ENCODE assay signal across 23 cellular contexts in the genomic region with DNA sequence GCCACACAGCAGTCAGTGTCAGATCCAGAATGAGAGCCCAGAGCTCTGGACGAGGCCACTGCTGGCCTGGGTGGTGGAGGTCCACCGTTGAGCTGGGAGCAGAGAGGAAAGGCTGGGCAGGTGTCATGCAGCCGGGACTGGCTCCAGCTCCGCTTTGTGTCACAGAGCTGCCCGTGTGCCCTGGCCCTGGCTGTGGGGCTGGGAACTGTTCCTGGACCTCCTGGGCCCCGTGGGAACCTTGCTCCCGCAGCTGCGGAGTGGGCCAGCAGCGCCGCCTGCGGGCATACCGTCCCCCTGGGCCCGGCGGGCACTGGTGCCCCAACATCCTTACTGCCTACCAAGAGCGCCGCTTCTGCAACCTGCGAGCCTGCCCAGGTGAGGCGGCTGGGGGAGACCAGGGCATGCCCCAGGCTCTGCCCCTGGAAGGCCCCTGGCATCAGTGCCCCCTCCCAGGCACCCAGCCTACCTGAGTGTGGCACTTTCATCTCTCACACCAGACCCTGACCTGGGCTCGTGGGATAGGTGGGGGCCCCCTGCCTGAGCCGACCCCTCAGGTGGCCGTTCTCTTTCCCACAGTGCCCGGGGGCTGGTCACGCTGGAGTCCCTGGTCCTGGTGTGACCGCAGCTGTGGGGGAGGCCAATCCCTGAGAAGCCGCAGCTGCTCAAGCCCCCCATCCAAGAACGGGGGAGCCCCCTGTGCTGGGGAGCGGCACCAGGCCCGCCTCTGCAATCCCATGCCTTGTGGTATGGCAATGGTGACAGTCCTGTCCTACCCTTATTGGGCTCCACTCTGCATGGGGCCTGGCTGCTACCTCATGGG. TPM values are rescaled to one million over a fixed set of nuclear protein-coding genes. Genes with fewer than 3 reads are reported as not detected.
DNase-seq lines count a peak whose midpoint lies in the region; ATAC-seq, FAIRE-seq and TF ChIP-seq lines count a peak whose summit lies in the region.
"Had no signal": no experiment of that assay in that cellular context is flagged by ENCODE, and none has a peak within 500 bp of the region (broad histone marks: within the 10 kb centered on the region; RNA-seq: fewer than 3 reads in every experiment).

No MANE protein-coding gene starts in this region.

- no peak for TF ChIP-seq RAD21 in HepG2 (CRISPR knock-in tag; IDR thresholded peaks at IDR 0.05)

- DNase-seq in MM.1S (no peak), glutamatergic neuron (peak; percentile 13), HepG2 (ENCODE audit: low spot score) (no peak), spleen (peak; percentile 69), NCI-H1436 treated with DMSO at 0.1 percent for 48 hours (lab: John Stamatoyannopoulos, UW) (no peak), endodermal cell (no peak), HAP-1 (ENCODE audit: low spot score in 2 of 2) (no peak)
- no peak for DNase-seq in stimulated activated naive CD4-positive, alpha-beta T cell treated with Interleukin-2 at 50 U/mL for 16 hours (lab: John Stamatoyannopoulos, UW)
- DNase-seq: CD4-positive, alpha-beta memory T cell; DND-41; H7; IMR-90; MV-4-11; NCI-H1105 treated with DMSO at 0.1 percent for 48 hours; NCI-H1694; NCI-H2081 treated with DMSO at 0.1 percent for 48 hours; NCI-H446 treated with DMSO at 0.1 percent for 48 hours; NCI-H526 treated with DMSO at 0.1 percent for 48 hours; PC-3; SHP77 treated with DMSO at 0.1 percent for 48 hours had no signal

- H3K36me3 Mint-ChIP-seq in glutamatergic neuron (ENCODE audit: unreplicated experiment) (no peaks in the 10 kb centered on the region), endodermal cell (ENCODE audit: low read depth) (no peaks in the 10 kb centered on the region)
- H3K36me3 Mint-ChIP-seq: CD4-positive, alpha-beta memory T cell had no signal

- no peaks in the 10 kb centered on the region for H3K79me2 ChIP-seq in MM.1S (ENCODE audit: low read length)
- H3K79me2 ChIP-seq in HepG2 (ENCODE audit: insufficient read depth, low read length): no peaks in the 10 kb centered on the region

- intact Hi-C loops in HepG2 (cut with micrococcal nuclease; ENCODE audit: unreplicated experiment): no loop called here
- intact Hi-C loops in spleen (cut with DNase I; ENCODE audit: low total_unique reads): no loop called here

- H3K36me3 ChIP-seq in MM.1S (replicated peaks; ENCODE audit: insufficient read depth, low read length) (no peaks in the 10 kb centered on the region), HepG2 (replicated peaks in 1 of 2; ENCODE audit: control insufficient read depth in 1 of 2, insufficient read depth in 2 of 2, low read length in 2 of 2) (no peaks in the 10 kb centered on the region), spleen (no peaks in the 10 kb centered on the region), endodermal cell (ENCODE audit: control insufficient read depth, insufficient read depth, low read length) (no peaks in the 10 kb centered on the region), HAP-1 (replicated peaks) (no peaks in the 10 kb centered on the region)

- no peak overlapping the region for H3K9ac ChIP-seq in MM.1S (ENCODE audit: low read length)
- no peak overlapping the region for H3K9ac ChIP-seq in HepG2 (ENCODE audit: insufficient read depth, low read depth, low read length)
- H3K9ac ChIP-seq in endodermal cell (ENCODE audit: extremely low read depth, low read length, poor library complexity, severe bottlenecking): no peak overlapping the region

- H3K4me2 ChIP-seq in MM.1S (ENCODE audit: low read depth, low read length): no peak overlapping the region
- H3K4me2 ChIP-seq in HepG2 (ENCODE audit: low read depth, low read length): no peak overlapping the region

- H3K9me2 ChIP-seq in MM.1S (replicated peaks; ENCODE audit: insufficient read depth, low read length): no peaks in the 10 kb centered on the region

- H3K4me1 ChIP-seq in MM.1S (ENCODE audit: low read length) (no peaks in the 10 kb centered on the region), HepG2 (ENCODE audit: insufficient read depth, low read length) (peaks cover 32% of the 10 kb centered on the region), spleen (no peaks in the 10 kb centered on the region), endodermal cell (ENCODE audit: control insufficient read depth, insufficient read depth, low read length) (no peaks in the 10 kb centered on the region), HAP-1 (no peaks in the 10 kb centered on the region)

- H3K27ac Mint-ChIP-seq in glutamatergic neuron (ENCODE audit: unreplicated experiment): no peak overlapping the region
- no peak overlapping the region for H3K27ac Mint-ChIP-seq in endodermal cell

- TF ChIP-seq CTCF in MM.1S (IDR thresholded peaks at IDR 0.05; ENCODE audit: low read length) (0 out of 2 replicates have a peak, but pooled peaks have one; percentile 4), glutamatergic neuron (IDR thresholded peaks at IDR 0.05; ENCODE audit: partially characterized antibody, unreplicated experiment) (no peak), HepG2 (CRISPR knock-in tag; IDR thresholded peaks at IDR 0.05) (no peak), spleen (IDR thresholded peaks at IDR 0.05 in 8 of 11, conservative IDR thresholded peaks at IDR 0.05 in 3 of 11) (no peak), endodermal cell (conservative IDR thresholded peaks at IDR 0.05) (no peak)

- POLR2A ChIA-PET in HepG2 (lab: Yijun Ruan, JAX): no interaction called here

- CTCF ChIA-PET in HepG2 (lab: Yijun Ruan, JAX; ENCODE audit: low intra/inter-chr PET ratio, low total read pairs): no interaction called here

- no peak for FAIRE-seq in HepG2 (lab: Jason Lieb, UNC)
- FAIRE-seq: GM12878 had no signal

- BruUV-seq in HepG2 (replicated peaks; lab: Mats Ljungman, UMichigan): no TSS peak

- 53% methylated on average over 3 of the region's 28 CpGs for WGBS in HepG2 (ENCODE audit: low lambda C conversion rate)
- 76 to 92% (median 88%) methylated on average over 14 to 28 of the region's 28 CpGs for WGBS in spleen, 5 donors
- WGBS in endodermal cell (ENCODE audit: insufficient coverage in 1 of 2, insufficient read length in 1 of 2), 2 experiments: 91 to 94% methylated on average over 24 to 28 of the region's 28 CpGs

- no peaks in the 10 kb centered on the region for H3K4me1 Mint-ChIP-seq in glutamatergic neuron (ENCODE audit: low read depth, unreplicated experiment)
- H3K4me1 Mint-ChIP-seq in endodermal cell: no peaks in the 10 kb centered on the region
- H3K4me1 Mint-ChIP-seq: CD4-positive, alpha-beta memory T cell had no signal

- H3K27me3 ChIP-seq in MM.1S (replicated peaks; ENCODE audit: insufficient read depth, low read length): peaks cover 100% of the 10 kb centered on the region
- H3K27me3 ChIP-seq in HepG2 (ENCODE audit: control insufficient read depth in 1 of 2, insufficient read depth in 2 of 2, low read length in 2 of 2): peaks cover 3% of the 10 kb centered on the region in 2 experiments; a peak in 2 of 5 replicates
- H3K27me3 ChIP-seq in spleen (replicated peaks in 1 of 7): peaks cover 0 to 13% (median 0%) of the 10 kb centered on the region in 7 donors
- H3K27me3 ChIP-seq in endodermal cell (ENCODE audit: control insufficient read depth, insufficient read depth, low read length, poor library complexity, severe bottlenecking): no peaks in the 10 kb centered on the region
- H3K27me3 ChIP-seq in HAP-1 (ENCODE audit: low read depth): no peaks in the 10 kb centered on the region

- H3K9me3 Mint-ChIP-seq in glutamatergic neuron (ENCODE audit: unreplicated experiment) (peaks cover 4% of the 10 kb centered on the region), endodermal cell (peaks cover 7% of the 10 kb centered on the region)
- H3K9me3 Mint-ChIP-seq: CD4-positive, alpha-beta memory T cell had no signal

- no peak for ATAC-seq in HepG2
- ATAC-seq: GM12878, PC-3 had no signal

- in situ Hi-C loops in HepG2 (cut with HindIII; ENCODE audit: extremely low pct_ligation_motif_present, low pct_unique_long_range_greater_than_20kb): no loop called here
- in situ Hi-C loops in HAP-1 (cut with MboI; ENCODE audit: low sequenced_read_pairs): no loop called here

- H4K20me1 ChIP-seq in MM.1S (ENCODE audit: insufficient read depth, low read length) (no peaks in the 10 kb centered on the region), HepG2 (ENCODE audit: insufficient read depth, low read length) (no peaks in the 10 kb centered on the region)

- no peak for TF ChIP-seq POLR2A in HepG2 (IDR thresholded peaks at IDR 0.05; ENCODE audit: insufficient read depth in 1 of 2, low read depth in 2 of 2, low read length in 2 of 2)
- TF ChIP-seq POLR2A in spleen (IDR thresholded peaks at IDR 0.05): no peak

- no peaks in the 10 kb centered on the region for H3K9me3 ChIP-seq in MM.1S (replicated peaks; ENCODE audit: insufficient read depth, low read length)
- H3K9me3 ChIP-seq in HepG2 (ENCODE audit: low read length): no peaks in the 10 kb centered on the region
- H3K9me3 ChIP-seq in spleen: no peaks in the 10 kb centered on the region
- no peaks in the 10 kb centered on the region for H3K9me3 ChIP-seq in endodermal cell (ENCODE audit: control insufficient read depth, low read length)
- no peaks in the 10 kb centered on the region for H3K9me3 ChIP-seq in HAP-1

- TF ChIP-seq EP300 in HepG2 (IDR thresholded peaks at IDR 0.05; ENCODE audit: low read depth in 2 of 2, low read length in 2 of 2) (no peak), HepG2 (CRISPR knock-in tag; IDR thresholded peaks at IDR 0.05; ENCODE audit: borderline replicate concordance) (no peak)

- H3F3A ChIP-seq in MM.1S (ENCODE audit: insufficient read depth, low read length): no peaks in the 10 kb centered on the region

- H3K4me3 Mint-ChIP-seq in glutamatergic neuron (ENCODE audit: unreplicated experiment): no peak overlapping the region
- H3K4me3 Mint-ChIP-seq in endodermal cell: no peak overlapping the region
- H3K4me3 Mint-ChIP-seq: CD4-positive, alpha-beta memory T cell had no signal

- H3K27ac ChIP-seq in MM.1S (ENCODE audit: low read length): no peak overlapping the region
- no peak overlapping the region for H3K27ac ChIP-seq in HepG2 (ENCODE audit: extremely low read length, insufficient read depth, low read length)
- H3K27ac ChIP-seq in spleen: no peak overlapping the region
- no peak overlapping the region for H3K27ac ChIP-seq in endodermal cell (ENCODE audit: low read depth, low read length)
- H3K27ac ChIP-seq: SK-N-MC had no signal

- H2AFZ ChIP-seq in MM.1S (ENCODE audit: low read length): no peak overlapping the region
- H2AFZ ChIP-seq in HepG2 (ENCODE audit: low read length): no peak overlapping the region

- H3K4me3 ChIP-seq in MM.1S (ENCODE audit: low read length) (no peak overlapping the region), HepG2 (replicated peaks in 1 of 3; ENCODE audit: insufficient read depth in 1 of 3, low read depth in 2 of 3, low read length in 3 of 3) (no peak overlapping the region), spleen (no peak overlapping the region), endodermal cell (ENCODE audit: low read length) (no peak overlapping the region), HAP-1 (no peak overlapping the region)
- H3K4me3 ChIP-seq: GM12878, SK-N-MC had no signal

- H3K27me3 Mint-ChIP-seq in glutamatergic neuron (ENCODE audit: unreplicated experiment) (peaks cover 4% of the 10 kb centered on the region), endodermal cell (ENCODE audit: insufficient read depth) (no peaks in the 10 kb centered on the region)
- H3K27me3 Mint-ChIP-seq: CD4-positive, alpha-beta memory T cell had no signal

RNA-seq across cellular contexts. Expression of gene ZNF862, which starts 18.8 kb away (rescaled TPM):
- 12.9 TPM for total RNA-seq in glutamatergic neuron (ENCODE audit: unreplicated experiment)
- total RNA-seq in HepG2 (2016; rRNA removed; fragmentation: Illumina TruSeq; extraction: Trizol): 0.89 and 1.0 TPM in 2 replicates
- total RNA-seq in HepG2 (2016; cell fraction: cytosol; rRNA removed; fragmentation: Illumina TruSeq; extraction: Trizol; ENCODE audit: low read depth): 0.10 and 0.35 TPM in 2 replicates
- 0.67 and 0.80 TPM in 2 replicates for total RNA-seq in HepG2 (2016; cell fraction: insoluble cytoplasmic fraction; rRNA removed; fragmentation: Illumina TruSeq; extraction: Trizol)
- total RNA-seq in HepG2 (2016; cell fraction: membrane; rRNA removed; fragmentation: Illumina TruSeq; extraction: Trizol): 0.46 and 0.55 TPM in 2 replicates
- total RNA-seq in HepG2 (2016; cell fraction: nucleus; rRNA removed; fragmentation: Illumina TruSeq; extraction: Trizol): 2.0 TPM in 2 replicates
- 2.0 and 2.8 TPM in 2 replicates for polyA plus RNA-seq in HepG2 (2011; rRNA removed)
- 1.0 and 1.3 TPM in 2 replicates for polyA plus RNA-seq in HepG2 (2011; cell fraction: cytosol; rRNA removed)
- 7.1 and 8.7 TPM in 2 replicates for polyA plus RNA-seq in HepG2 (2011; cell fraction: nucleus; rRNA removed)
- 0.76 and 1.6 TPM in 2 replicates for polyA plus RNA-seq in HepG2 (2012)
- 0.25 and 0.28 TPM in 2 replicates for polyA plus RNA-seq in HepG2 (2016; cell fraction: cytosol; fragmentation: Illumina TruSeq; extraction: Trizol; ENCODE audit: low read depth)
- polyA plus RNA-seq in HepG2 (2016; cell fraction: insoluble cytoplasmic fraction; fragmentation: Illumina TruSeq; extraction: Trizol; ENCODE audit: low read depth): 0.27 and 0.70 TPM in 2 replicates
- 0.29 and 0.43 TPM in 2 replicates for polyA plus RNA-seq in HepG2 (2016; cell fraction: membrane; fragmentation: Illumina TruSeq; extraction: Trizol; ENCODE audit: low read depth)
- 1.9 and 2.0 TPM in 2 replicates for polyA plus RNA-seq in HepG2 (2016; cell fraction: nucleus; fragmentation: Illumina TruSeq; extraction: Trizol; ENCODE audit: insufficient read depth, low read depth)
- 2.0 and 5.0 TPM in 2 replicates for polyA minus RNA-seq in HepG2 (2011; rRNA and poly(A)+ RNA removed; ENCODE audit: low replicate concordance)
- 0.59 and 1.2 TPM in 2 replicates for polyA minus RNA-seq in HepG2 (2011; cell fraction: cytosol; rRNA and poly(A)+ RNA removed)
- polyA minus RNA-seq in HepG2 (2011; cell fraction: nucleus; rRNA and poly(A)+ RNA removed): 6.6 and 10.3 TPM in 2 replicates
- 10 to 100 TPM; 19.0 to 39.8 (median 30.2) TPM for total RNA-seq in spleen
- 1 to 10 TPM; 4.4 to 9.9 (median 6.0) TPM for polyA plus RNA-seq in spleen
- total RNA-seq in endodermal cell: 10 to 100 TPM in 1 of 2 donors, 1 to 10 TPM in 1; 8.3 to 15.6 TPM
- polyA plus RNA-seq in endodermal cell (2013, experiment 1 of 2): 8.8 TPM
- polyA plus RNA-seq in endodermal cell (2013, experiment 2 of 2): 8.9 TPM

RNA-seq across cellular contexts. Expression of gene ZNF467, which starts 46.0 kb away (rescaled TPM):
- total RNA-seq in glutamatergic neuron (ENCODE audit: unreplicated experiment): 1.4 TPM
- total RNA-seq in HepG2 (2016; rRNA removed; fragmentation: Illumina TruSeq; extraction: Trizol): not detected in 2 replicates
- not detected in 2 replicates for total RNA-seq in HepG2 (2016; cell fraction: cytosol; rRNA removed; fragmentation: Illumina TruSeq; extraction: Trizol; ENCODE audit: low read depth)
- total RNA-seq in HepG2 (2016; cell fraction: insoluble cytoplasmic fraction; rRNA removed; fragmentation: Illumina TruSeq; extraction: Trizol): not detected in 2 replicates
- total RNA-seq in HepG2 (2016; cell fraction: membrane; rRNA removed; fragmentation: Illumina TruSeq; extraction: Trizol): not detected in 2 replicates
- not detected in 2 replicates for total RNA-seq in HepG2 (2016; cell fraction: nucleus; rRNA removed; fragmentation: Illumina TruSeq; extraction: Trizol)
- 0.03 TPM in 1 of 2 replicates, not detected in the other for polyA plus RNA-seq in HepG2 (2011; rRNA removed)
- 0.01 and 0.04 TPM in 2 replicates for polyA plus RNA-seq in HepG2 (2011; cell fraction: cytosol; rRNA removed)
- 0.27 and 0.28 TPM in 2 replicates for polyA plus RNA-seq in HepG2 (2011; cell fraction: nucleus; rRNA removed)
- polyA plus RNA-seq in HepG2 (2012): not detected in 2 replicates
- 0.05 and 0.08 TPM in 2 replicates for polyA plus RNA-seq in HepG2 (2016; cell fraction: cytosol; fragmentation: Illumina TruSeq; extraction: Trizol; ENCODE audit: low read depth)
- not detected in 2 replicates for polyA plus RNA-seq in HepG2 (2016; cell fraction: insoluble cytoplasmic fraction; fragmentation: Illumina TruSeq; extraction: Trizol; ENCODE audit: low read depth)
- not detected in 2 replicates for polyA plus RNA-seq in HepG2 (2016; cell fraction: membrane; fragmentation: Illumina TruSeq; extraction: Trizol; ENCODE audit: low read depth)
- polyA plus RNA-seq in HepG2 (2016; cell fraction: nucleus; fragmentation: Illumina TruSeq; extraction: Trizol; ENCODE audit: insufficient read depth, low read depth): not detected in 2 replicates
- polyA minus RNA-seq in HepG2 (2011; rRNA and poly(A)+ RNA removed; ENCODE audit: low replicate concordance): 0.06 TPM in 1 of 2 replicates, not detected in the other
- not detected in 2 replicates for polyA minus RNA-seq in HepG2 (2011; cell fraction: cytosol; rRNA and poly(A)+ RNA removed)
- polyA minus RNA-seq in HepG2 (2011; cell fraction: nucleus; rRNA and poly(A)+ RNA removed): not detected in 2 replicates
- 10 to 100 TPM; 25.5 to 48.5 (median 37.6) TPM for total RNA-seq in spleen
- polyA plus RNA-seq in spleen: 10 to 100 TPM in 2 of 3 donors, 1 to 10 TPM in 1; 6.0 to 15.2 (median 12.8) TPM
- 1 to 10 TPM in 1 of 2 donors, under 1 TPM in 1; 0.91 to 2.5 TPM for total RNA-seq in endodermal cell
- 6.0 TPM for polyA plus RNA-seq in endodermal cell (2013, experiment 1 of 2)
- 5.3 TPM for polyA plus RNA-seq in endodermal cell (2013, experiment 2 of 2)
- total RNA-seq: GM12878, IMR-90, RPMI7951 had no signal
- polyA plus RNA-seq: GM12878 had no signal

RNA-seq across cellular contexts. Expression of gene ATP6V0E2, which starts 54.4 kb away (rescaled TPM):
- total RNA-seq in glutamatergic neuron (ENCODE audit: unreplicated experiment) (67.6 TPM), HepG2 (2016; rRNA removed; fragmentation: Illumina TruSeq; extraction: Trizol) (142 and 203 TPM in 2 replicates), spleen (10 to 100 TPM; 19.3 to 33.3 (median 28.0) TPM), endodermal cell (10 to 100 TPM; 15.3 to 16.1 TPM)
- total RNA-seq in HepG2 (2016; cell fraction: cytosol; rRNA removed; fragmentation: Illumina TruSeq; extraction: Trizol; ENCODE audit: low read depth): 120 and 162 TPM in 2 replicates
- total RNA-seq in HepG2 (2016; cell fraction: insoluble cytoplasmic fraction; rRNA removed; fragmentation: Illumina TruSeq; extraction: Trizol): 117 and 216 TPM in 2 replicates
- 244 and 302 TPM in 2 replicates for total RNA-seq in HepG2 (2016; cell fraction: membrane; rRNA removed; fragmentation: Illumina TruSeq; extraction: Trizol)
- total RNA-seq in HepG2 (2016; cell fraction: nucleus; rRNA removed; fragmentation: Illumina TruSeq; extraction: Trizol): 121 and 139 TPM in 2 replicates
- polyA plus RNA-seq in HepG2 (2011; rRNA removed) (32.9 and 36.8 TPM in 2 replicates), spleen (10 to 100 TPM; 23.0 to 35.4 (median 33.4) TPM)
- 39.7 and 73.9 TPM in 2 replicates for polyA plus RNA-seq in HepG2 (2011; cell fraction: cytosol; rRNA removed)
- polyA plus RNA-seq in HepG2 (2011; cell fraction: nucleus; rRNA removed): 47.4 and 51.5 TPM in 2 replicates
- 44.9 and 47.0 TPM in 2 replicates for polyA plus RNA-seq in HepG2 (2012)
- polyA plus RNA-seq in HepG2 (2016; cell fraction: cytosol; fragmentation: Illumina TruSeq; extraction: Trizol; ENCODE audit: low read depth): 173 and 241 TPM in 2 replicates
- 167 and 202 TPM in 2 replicates for polyA plus RNA-seq in HepG2 (2016; cell fraction: insoluble cytoplasmic fraction; fragmentation: Illumina TruSeq; extraction: Trizol; ENCODE audit: low read depth)
- polyA plus RNA-seq in HepG2 (2016; cell fraction: membrane; fragmentation: Illumina TruSeq; extraction: Trizol; ENCODE audit: low read depth): 293 and 346 TPM in 2 replicates
- polyA plus RNA-seq in HepG2 (2016; cell fraction: nucleus; fragmentation: Illumina TruSeq; extraction: Trizol; ENCODE audit: insufficient read depth, low read depth): 253 and 256 TPM in 2 replicates
- polyA minus RNA-seq in HepG2 (2011; rRNA and poly(A)+ RNA removed; ENCODE audit: low replicate concordance): 0.58 and 74.0 TPM in 2 replicates
- polyA minus RNA-seq in HepG2 (2011; cell fraction: cytosol; rRNA and poly(A)+ RNA removed): 30.3 and 36.1 TPM in 2 replicates
- 14.4 and 15.7 TPM in 2 replicates for polyA minus RNA-seq in HepG2 (2011; cell fraction: nucleus; rRNA and poly(A)+ RNA removed)
- polyA plus RNA-seq in endodermal cell (2013, experiment 1 of 2): 30.6 TPM
- polyA plus RNA-seq in endodermal cell (2013, experiment 2 of 2): 28.9 TPM

Comparison
In these comparisons a context has a peak if more than half of its experiments do, and no peak if none do; other contexts are left out.
1. DNase-seq: peak in glutamatergic neuron (single experiment) and spleen (single experiment); none in MM.1S (single experiment), HepG2 (single experiment), stimulated activated naive CD4-positive, alpha-beta T cell treated with Interleukin-2 at 50 U/mL for 16 hours (single experiment), NCI-H1436 treated with DMSO at 0.1 percent for 48 hours (single experiment), endodermal cell (single experiment) and HAP-1 (0 of 2).
2. RNA of gene ZNF467, which starts 46.0 kb away (total RNA-seq): 25.5 to 48.5 TPM in spleen; 0.91 to 2.5 TPM in endodermal cell, 1.4 TPM in glutamatergic neuron (single experiment) and not detected in HepG2; every median in the first group is over 4 times any median in the second.